10 cellular contexts compared by ENCODE assay signal in genomic region chr11:100709233-100709999, GRCh38. TPM values are rescaled to one million over a fixed set of nuclear protein-coding genes. Genes with fewer than 3 reads are reported as not detected.
DNase-seq lines count a peak whose midpoint lies in the region; ATAC-seq and TF ChIP-seq lines count a peak whose summit lies in the region.
"Had no signal": no experiment of that assay in that cellular context is flagged by ENCODE, and none has a peak within 500 bp of the region (broad histone marks: within the 10 kb centered on the region; RNA-seq: fewer than 3 reads in every experiment).

No MANE protein-coding gene starts in this region.

- H3K4me1 ChIP-seq in psoas muscle: peaks cover 14% of the 10 kb centered on the region

- no peak overlapping the region for H3K4me3 ChIP-seq in psoas muscle

- peak; percentile 71 for ATAC-seq in GM18873 (IDR thresholded peaks at IDR 0.05; ENCODE audit: low FRiP score, unreplicated experiment)
- peak; percentile 76 for ATAC-seq in HG02642 (IDR thresholded peaks at IDR 0.05; ENCODE audit: poor library complexity, unreplicated experiment)
- ATAC-seq in psoas muscle: peak; percentile 80 to 88 (median 86)
- ATAC-seq in sciatic nerve: no peak

- H3K9me3 ChIP-seq in psoas muscle: no peaks in the 10 kb centered on the region

- 32 to 48% (median 35%) methylated on average over 3 of the region's 3 CpGs for WGBS in psoas muscle, 3 donors

- no peaks in the 10 kb centered on the region for H3K27me3 ChIP-seq in psoas muscle (ENCODE audit: insufficient read depth in 3 of 3, low read length in 2 of 3)

- peak overlapping the region; percentile 54 for H3K27ac ChIP-seq in psoas muscle

- intact Hi-C loops in psoas muscle (cut with DNase I): no loop called here
- intact Hi-C loops in sciatic nerve (cut with DNase I): no loop called here

- peak; percentile 58 for DNase-seq in NCI-H69 (lab: John Stamatoyannopoulos, UW)
- DNase-seq in psoas muscle: no peak
- no peak for DNase-seq in stimulated activated CD4-positive, alpha-beta T cell treated with anti-CD3 and anti-CD28 coated beads, Interleukin-4, amount 100 ng/mL, for 24 hours
- DNase-seq in sciatic nerve (ENCODE audit: low spot score): no peak
- no peak for DNase-seq in NCI-H2227 (lab: John Stamatoyannopoulos, UW; ENCODE audit: unreplicated experiment)
- DNase-seq in 8988T: no peak
- DNase-seq: immature natural killer cell, NCI-H1417 had no signal

- no peak for TF ChIP-seq CTCF in psoas muscle (IDR thresholded peaks at IDR 0.05)

- H3K36me3 ChIP-seq in psoas muscle (ENCODE audit: insufficient read depth in 1 of 2, low read depth in 1 of 2): no peaks in the 10 kb centered on the region

RNA-seq across cellular contexts. Expression of gene ARHGAP42, which starts 22.3 kb away (rescaled TPM):
- total RNA-seq in psoas muscle: 10 to 100 TPM in 3 of 4 donors, 1 to 10 TPM in 1; 4.8 to 12.3 (median 11.5) TPM
- 1 to 10 TPM; 3.8 to 7.2 (median 4.2) TPM for polyA plus RNA-seq in psoas muscle
- total RNA-seq in sciatic nerve: 120 TPM
